In genomic region chr3:152638707-152639450, GRCh38 we compare ENCODE assay signal across 13 cellular contexts.
A peak's percentile ranks its signal among the peaks of the same experiment; 100 is the strongest.
DNase-seq lines count a peak whose midpoint lies in the region; ATAC-seq and TF ChIP-seq lines count a peak whose summit lies in the region.
"Had no signal": no experiment of that assay in that cellular context is flagged by ENCODE, and none has a peak within 500 bp of the region (broad histone marks: within the 10 kb centered on the region; RNA-seq: fewer than 3 reads in every experiment).

No MANE protein-coding gene starts in this region.

- WGBS in liver, result 56% methylated on average over 8 of the region's 8 CpGs

- no peak overlapping the region for H3K27ac ChIP-seq in liver (ENCODE audit: low read depth in 1 of 2, low read length in 2 of 2)
- H3K27ac ChIP-seq: 22Rv1, coronary artery, KMS-11, thyroid gland had no signal

- peak; percentile 33 for DNase-seq in NCI-H1105 treated with DMSO at 0.1 percent for 48 hours (lab: John Stamatoyannopoulos, UW)
- DNase-seq in NCI-H1105 (lab: John Stamatoyannopoulos, UW), result no peak
- DNase-seq in ureter (ENCODE audit: low spot score), result peak; percentile 56
- DNase-seq in NCI-H774 (lab: John Stamatoyannopoulos, UW), result no peak
- DNase-seq in erythroblast (lab: John Stamatoyannopoulos, UW), result no peak
- no peak for DNase-seq in effector CD8-positive, alpha-beta T cell (lab: John Stamatoyannopoulos, UW)
- DNase-seq: activated B cell treated with CpG ODN at 0.5 μM for 24 hours, thyroid gland had no signal

- no peak overlapping the region for H3K9ac ChIP-seq in liver (ENCODE audit: low read depth in 1 of 2, low read length in 2 of 2)
- H3K9ac ChIP-seq: KMS-11 had no signal

- no peaks in the 10 kb centered on the region for H3K36me3 ChIP-seq in liver (ENCODE audit: control insufficient read depth in 4 of 4, insufficient read depth in 3 of 4, low read depth in 1 of 4, low read length in 3 of 4)
- H3K36me3 ChIP-seq: thyroid gland had no signal

- ATAC-seq in esophagus mucosa, result peak; percentile 93

- TF ChIP-seq POLR2A in erythroblast (IDR thresholded peaks at IDR 0.05; ENCODE audit: low read length), result no peak

- no peaks in the 10 kb centered on the region for H3K27me3 ChIP-seq in liver (ENCODE audit: control insufficient read depth in 4 of 4, insufficient read depth in 4 of 4, low read length in 3 of 4)
- H3K27me3 ChIP-seq: thyroid gland had no signal

- H3K9me3 ChIP-seq in liver (ENCODE audit: control insufficient read depth in 4 of 4, low read length in 3 of 4), result no peaks in the 10 kb centered on the region
- H3K9me3 ChIP-seq: thyroid gland had no signal

- TF ChIP-seq RAD21 in liver (IDR thresholded peaks at IDR 0.05), result peak in 1 of 2 donors; percentile 10

- H3K4me3 ChIP-seq in liver (ENCODE audit: low read depth in 1 of 3, low read length in 3 of 3), result no peak overlapping the region
- H3K4me3 ChIP-seq: coronary artery, thyroid gland had no signal

- TF ChIP-seq CTCF in liver (IDR thresholded peaks at IDR 0.05; ENCODE audit: low read depth, low read length, missing input control), result no peak

- no peaks in the 10 kb centered on the region for H3K4me1 ChIP-seq in liver (ENCODE audit: control insufficient read depth in 4 of 4, insufficient read depth in 4 of 4, low read length in 3 of 4)
- H3K4me1 ChIP-seq: thyroid gland had no signal

TF ChIP-seq in liver, 16 proteins besides CTCF, POLR2A, EP300 and RAD21:
- TF ChIP-seq MAX (IDR thresholded peaks at IDR 0.05), result peak; percentile 39
- no peak for TF ChIP-seq FOXA2 (IDR thresholded peaks at IDR 0.05)
- no peak for TF ChIP-seq GABPA (IDR thresholded peaks at IDR 0.05 in 1 of 2, conservative IDR thresholded peaks at IDR 0.05 in 1 of 2)
- TF ChIP-seq YY1 (IDR thresholded peaks at IDR 0.05), result no peak
- peak in 1 of 2 donors; percentile 52 for TF ChIP-seq RXRA (IDR thresholded peaks at IDR 0.05)
- no peak for TF ChIP-seq REST (IDR thresholded peaks at IDR 0.05)
- no peak for TF ChIP-seq JUND (IDR thresholded peaks at IDR 0.05)
- peak; percentile 21 to 56 for TF ChIP-seq HNF4A (conservative IDR thresholded peaks at IDR 0.05)
- no peak for TF ChIP-seq FOXA1 (IDR thresholded peaks at IDR 0.05)
- TF ChIP-seq SP1 (IDR thresholded peaks at IDR 0.05), result no peak
- TF ChIP-seq NR2F2 (IDR thresholded peaks at IDR 0.05), result no peak
- TF ChIP-seq HNF4G (IDR thresholded peaks at IDR 0.05), result no peak
- TF ChIP-seq TAF1 (conservative IDR thresholded peaks at IDR 0.05), result no peak
- peak; percentile 47 for TF ChIP-seq ZBTB33 (IDR thresholded peaks at IDR 0.05)
- no peak for TF ChIP-seq ATF3 (IDR thresholded peaks at IDR 0.05)
- no peak for TF ChIP-seq EGR1 (IDR thresholded peaks at IDR 0.05; ENCODE audit: low read depth in 2 of 2)

Comparison
In these comparisons a context has a peak if more than half of its experiments do, and no peak if none do; other contexts are left out.
1. DNase-seq: peak in NCI-H1105 treated with DMSO at 0.1 percent for 48 hours (single experiment) and ureter (single experiment); none in NCI-H1105 (single experiment), NCI-H774 (single experiment), erythroblast (0 of 2) and effector CD8-positive, alpha-beta T cell (single experiment).